In genomic region chr2:31283193-31283919, GRCh38 we compare ENCODE assay signal across 1 cellular context.
TF ChIP-seq lines count a peak whose summit lies in the region.

No MANE protein-coding gene starts in this region.

TF ChIP-seq in K562, 482 proteins besides CTCF, POLR2A, EP300 and RAD21:
- TF ChIP-seq, protein P1, sequence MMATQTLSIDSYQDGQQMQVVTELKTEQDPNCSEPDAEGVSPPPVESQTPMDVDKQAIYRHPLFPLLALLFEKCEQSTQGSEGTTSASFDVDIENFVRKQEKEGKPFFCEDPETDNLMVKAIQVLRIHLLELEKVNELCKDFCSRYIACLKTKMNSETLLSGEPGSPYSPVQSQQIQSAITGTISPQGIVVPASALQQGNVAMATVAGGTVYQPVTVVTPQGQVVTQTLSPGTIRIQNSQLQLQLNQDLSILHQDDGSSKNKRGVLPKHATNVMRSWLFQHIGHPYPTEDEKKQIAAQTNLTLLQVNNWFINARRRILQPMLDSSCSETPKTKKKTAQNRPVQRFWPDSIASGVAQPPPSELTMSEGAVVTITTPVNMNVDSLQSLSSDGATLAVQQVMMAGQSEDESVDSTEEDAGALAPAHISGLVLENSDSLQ (IDR thresholded peaks at IDR 0.05) = peak; percentile 53
